ENCODE assay signal across 6 cellular contexts in the genomic region with DNA sequence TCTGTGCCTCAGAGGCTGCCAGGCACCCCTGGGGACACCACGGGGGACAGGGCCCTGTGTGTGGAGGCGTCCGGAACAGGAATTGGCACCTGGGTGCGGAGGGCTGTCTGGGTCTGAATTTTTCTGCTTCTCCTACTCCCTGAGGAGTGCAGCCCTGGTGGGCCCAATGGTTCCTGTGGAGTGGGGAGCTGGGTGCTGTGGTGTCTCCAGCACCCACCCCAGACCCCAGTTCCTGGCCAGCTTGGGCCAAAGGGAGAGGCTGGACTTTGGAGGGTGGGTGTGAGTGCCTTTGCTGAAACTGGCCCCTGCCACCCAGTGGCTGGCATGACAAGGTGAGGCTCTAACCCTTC.
DNase-seq lines count a peak whose midpoint lies in the region; ATAC-seq and TF ChIP-seq lines count a peak whose summit lies in the region.
"Not testable (repeated sequence)": the region's sequence is repeated elsewhere in the genome, so short reads cannot be mapped to it uniquely, and the experiment has no call there.

No MANE protein-coding gene starts in this region.

- H2BK15ac ChIP-seq in H9 (ENCODE audit: low read depth, low read length): not testable (repeated sequence)

- H3K56ac ChIP-seq in H9 (ENCODE audit: insufficient read length, low read depth, low read length): not testable (repeated sequence)

- DNase-seq in H9 (peak; percentile 13), chondrocyte (ENCODE audit: low spot score) (peak; percentile 98), left lobe of liver (ENCODE audit: low spot score) (peak; percentile 42), osteocyte (ENCODE audit: extremely low spot score, unreplicated experiment) (peak; percentile 91), ureter (ENCODE audit: low spot score) (peak; percentile 37)
- DNase-seq in stimulated activated CD8-positive, alpha-beta memory T cell treated with anti-CD3 and anti-CD28 coated beads, Interleukin-4, amount 100 ng/mL, for 48 hours: peak; percentile 22

- H3K14ac ChIP-seq in H9 (ENCODE audit: insufficient read depth, low read length): not testable (repeated sequence)

- H3K4me3 Mint-ChIP-seq in H9; chondrocyte (ENCODE audit: unreplicated experiment); osteocyte (ENCODE audit: unreplicated experiment): not testable (repeated sequence)

- H3K4ac ChIP-seq in H9 (ENCODE audit: low read depth, low read length): not testable (repeated sequence)

- H3K9me3 Mint-ChIP-seq in H9 (peaks cover 92 to 95% of the 10 kb centered on the region in 2 experiments), chondrocyte (ENCODE audit: low read depth) (peaks cover 59% of the 10 kb centered on the region), osteocyte (ENCODE audit: unreplicated experiment) (peaks cover 29% of the 10 kb centered on the region)

- H4K5ac ChIP-seq in H9 (ENCODE audit: insufficient read length, low read depth, low read length): not testable (repeated sequence)

- not testable (repeated sequence) for H3K23ac ChIP-seq in H9 (ENCODE audit: insufficient read length, low read depth, low read length)

- not testable (repeated sequence) for H4K20me1 ChIP-seq in H9 (ENCODE audit: control insufficient read depth, insufficient read depth, insufficient read length)

- H3K36me3 Mint-ChIP-seq in H9 (ENCODE audit: insufficient read depth in 1 of 3, low read depth in 3 of 3): peaks cover 37 to 69% (median 48%) of the 10 kb centered on the region in 3 experiments; a peak in 6 of 7 replicates
- not testable (repeated sequence) for H3K36me3 Mint-ChIP-seq in chondrocyte (ENCODE audit: low read depth); osteocyte (ENCODE audit: unreplicated experiment)

- H2BK12ac ChIP-seq in H9 (ENCODE audit: insufficient read length, low read depth, low read length): not testable (repeated sequence)

- H3K4me1 Mint-ChIP-seq in H9; chondrocyte (ENCODE audit: low read depth); osteocyte (ENCODE audit: unreplicated experiment): not testable (repeated sequence)

- not testable (repeated sequence) for H3K18ac ChIP-seq in H9 (ENCODE audit: insufficient read length, low read depth, low read length)

- ATAC-seq in left lobe of liver: not testable (repeated sequence)

- TF ChIP-seq CTCF in H9 (conservative IDR thresholded peaks at IDR 0.05); chondrocyte (IDR thresholded peaks at IDR 0.05); osteocyte (IDR thresholded peaks at IDR 0.05): not testable (repeated sequence)

- H3K79me1 ChIP-seq in H9 (ENCODE audit: insufficient read depth, low read depth, low read length, poor library complexity, severe bottlenecking): not testable (repeated sequence)

- not testable (repeated sequence) for H4K8ac ChIP-seq in H9 (replicated peaks; ENCODE audit: insufficient read length, low read depth, low read length)

- not testable (repeated sequence) for H2BK20ac ChIP-seq in H9 (ENCODE audit: low read depth, low read length, poor library complexity, severe bottlenecking)

- H3K23me2 ChIP-seq in H9 (ENCODE audit: insufficient read length, low read depth, low read length, poor library complexity, severe bottlenecking): not testable (repeated sequence)

- not testable (repeated sequence) for H3T11ph ChIP-seq in H9 (ENCODE audit: low read length)

- not testable (repeated sequence) for H3K4me2 ChIP-seq in H9 (ENCODE audit: insufficient read depth, insufficient read length, low read length)

- H2BK120ac ChIP-seq in H9 (ENCODE audit: low read depth, low read length, poor library complexity, severe bottlenecking): not testable (repeated sequence)

- not testable (repeated sequence) for H4K91ac ChIP-seq in H9 (ENCODE audit: insufficient read length, low read depth, low read length)

- not testable (repeated sequence) for H2AFZ ChIP-seq in H9 (ENCODE audit: low read length)

- peaks cover 10% of the 10 kb centered on the region for H3K27me3 Mint-ChIP-seq in H9 (ENCODE audit: low read depth)
- H3K27me3 Mint-ChIP-seq in chondrocyte (ENCODE audit: low read depth); osteocyte (ENCODE audit: unreplicated experiment): not testable (repeated sequence)

- peaks cover 86% of the 10 kb centered on the region for H3K9me3 ChIP-seq in H9 (ENCODE audit: control insufficient read depth, low read depth, low read length)

- not testable (repeated sequence) for H3K27me3 ChIP-seq in H9 (ENCODE audit: insufficient read depth, low read length)

- no CpG with 5 or more reads among the region's 4 CpGs for WGBS in H9 (ENCODE audit: extremely low coverage, insufficient read length, low lambda C conversion rate)

- not testable (repeated sequence) for H2AK5ac ChIP-seq in H9 (ENCODE audit: insufficient read length, low read length)

- H3K4me1 ChIP-seq in H9 (ENCODE audit: insufficient read depth, low read length): not testable (repeated sequence)

- H3K79me2 ChIP-seq in H9 (ENCODE audit: insufficient read depth, low read length): not testable (repeated sequence)

- H3K27ac Mint-ChIP-seq in H9; chondrocyte (ENCODE audit: unreplicated experiment); osteocyte (ENCODE audit: unreplicated experiment): not testable (repeated sequence)

- not testable (repeated sequence) for H2BK5ac ChIP-seq in H9 (ENCODE audit: insufficient read length, low read length)

- not testable (repeated sequence) for H3K9ac ChIP-seq in H9 (ENCODE audit: extremely low read depth, insufficient read length, low read length)

- not testable (repeated sequence) for H3K27ac ChIP-seq in H9 (ENCODE audit: insufficient read length, low read depth, low read length)

Comparison
In these comparisons a context has a peak if more than half of its experiments do, and no peak if none do; other contexts are left out.
1. DNase-seq: peak in every context shown above with its lines; median percentile 98 in chondrocyte; 91 in osteocyte; 42 in left lobe of liver; 37 in ureter; 22 in stimulated activated CD8-positive, alpha-beta memory T cell treated with anti-CD3 and anti-CD28 coated beads, Interleukin-4, amount 100 ng/mL, for 48 hours; 13 in H9.